1 cellular context compared by ENCODE assay signal in the genomic region with DNA sequence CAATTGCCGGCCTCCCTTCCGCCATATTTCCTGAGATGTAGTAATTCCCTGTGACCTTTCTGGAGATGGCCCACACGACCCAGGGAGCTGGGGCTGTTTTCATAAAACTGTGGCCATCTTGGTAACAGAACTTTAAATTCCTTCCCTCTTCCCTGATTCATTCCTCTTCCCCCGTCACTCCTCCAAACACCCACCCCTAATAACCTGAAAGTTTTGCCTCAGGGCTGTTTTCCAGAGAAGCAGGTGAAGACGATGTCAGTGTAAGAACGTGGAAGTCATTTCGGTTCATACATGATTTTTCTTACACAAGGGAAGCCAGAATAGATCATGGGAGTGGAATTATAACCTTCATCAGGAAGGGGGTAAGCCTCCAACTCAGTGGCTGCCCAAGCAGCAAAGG.
TF ChIP-seq lines count a peak whose summit lies in the region.

No MANE protein-coding gene starts in this region.

TF ChIP-seq in GM23338, 12 proteins besides CTCF, POLR2A, EP300 and RAD21 (continued from another document):
- TF ChIP-seq, protein P1, sequence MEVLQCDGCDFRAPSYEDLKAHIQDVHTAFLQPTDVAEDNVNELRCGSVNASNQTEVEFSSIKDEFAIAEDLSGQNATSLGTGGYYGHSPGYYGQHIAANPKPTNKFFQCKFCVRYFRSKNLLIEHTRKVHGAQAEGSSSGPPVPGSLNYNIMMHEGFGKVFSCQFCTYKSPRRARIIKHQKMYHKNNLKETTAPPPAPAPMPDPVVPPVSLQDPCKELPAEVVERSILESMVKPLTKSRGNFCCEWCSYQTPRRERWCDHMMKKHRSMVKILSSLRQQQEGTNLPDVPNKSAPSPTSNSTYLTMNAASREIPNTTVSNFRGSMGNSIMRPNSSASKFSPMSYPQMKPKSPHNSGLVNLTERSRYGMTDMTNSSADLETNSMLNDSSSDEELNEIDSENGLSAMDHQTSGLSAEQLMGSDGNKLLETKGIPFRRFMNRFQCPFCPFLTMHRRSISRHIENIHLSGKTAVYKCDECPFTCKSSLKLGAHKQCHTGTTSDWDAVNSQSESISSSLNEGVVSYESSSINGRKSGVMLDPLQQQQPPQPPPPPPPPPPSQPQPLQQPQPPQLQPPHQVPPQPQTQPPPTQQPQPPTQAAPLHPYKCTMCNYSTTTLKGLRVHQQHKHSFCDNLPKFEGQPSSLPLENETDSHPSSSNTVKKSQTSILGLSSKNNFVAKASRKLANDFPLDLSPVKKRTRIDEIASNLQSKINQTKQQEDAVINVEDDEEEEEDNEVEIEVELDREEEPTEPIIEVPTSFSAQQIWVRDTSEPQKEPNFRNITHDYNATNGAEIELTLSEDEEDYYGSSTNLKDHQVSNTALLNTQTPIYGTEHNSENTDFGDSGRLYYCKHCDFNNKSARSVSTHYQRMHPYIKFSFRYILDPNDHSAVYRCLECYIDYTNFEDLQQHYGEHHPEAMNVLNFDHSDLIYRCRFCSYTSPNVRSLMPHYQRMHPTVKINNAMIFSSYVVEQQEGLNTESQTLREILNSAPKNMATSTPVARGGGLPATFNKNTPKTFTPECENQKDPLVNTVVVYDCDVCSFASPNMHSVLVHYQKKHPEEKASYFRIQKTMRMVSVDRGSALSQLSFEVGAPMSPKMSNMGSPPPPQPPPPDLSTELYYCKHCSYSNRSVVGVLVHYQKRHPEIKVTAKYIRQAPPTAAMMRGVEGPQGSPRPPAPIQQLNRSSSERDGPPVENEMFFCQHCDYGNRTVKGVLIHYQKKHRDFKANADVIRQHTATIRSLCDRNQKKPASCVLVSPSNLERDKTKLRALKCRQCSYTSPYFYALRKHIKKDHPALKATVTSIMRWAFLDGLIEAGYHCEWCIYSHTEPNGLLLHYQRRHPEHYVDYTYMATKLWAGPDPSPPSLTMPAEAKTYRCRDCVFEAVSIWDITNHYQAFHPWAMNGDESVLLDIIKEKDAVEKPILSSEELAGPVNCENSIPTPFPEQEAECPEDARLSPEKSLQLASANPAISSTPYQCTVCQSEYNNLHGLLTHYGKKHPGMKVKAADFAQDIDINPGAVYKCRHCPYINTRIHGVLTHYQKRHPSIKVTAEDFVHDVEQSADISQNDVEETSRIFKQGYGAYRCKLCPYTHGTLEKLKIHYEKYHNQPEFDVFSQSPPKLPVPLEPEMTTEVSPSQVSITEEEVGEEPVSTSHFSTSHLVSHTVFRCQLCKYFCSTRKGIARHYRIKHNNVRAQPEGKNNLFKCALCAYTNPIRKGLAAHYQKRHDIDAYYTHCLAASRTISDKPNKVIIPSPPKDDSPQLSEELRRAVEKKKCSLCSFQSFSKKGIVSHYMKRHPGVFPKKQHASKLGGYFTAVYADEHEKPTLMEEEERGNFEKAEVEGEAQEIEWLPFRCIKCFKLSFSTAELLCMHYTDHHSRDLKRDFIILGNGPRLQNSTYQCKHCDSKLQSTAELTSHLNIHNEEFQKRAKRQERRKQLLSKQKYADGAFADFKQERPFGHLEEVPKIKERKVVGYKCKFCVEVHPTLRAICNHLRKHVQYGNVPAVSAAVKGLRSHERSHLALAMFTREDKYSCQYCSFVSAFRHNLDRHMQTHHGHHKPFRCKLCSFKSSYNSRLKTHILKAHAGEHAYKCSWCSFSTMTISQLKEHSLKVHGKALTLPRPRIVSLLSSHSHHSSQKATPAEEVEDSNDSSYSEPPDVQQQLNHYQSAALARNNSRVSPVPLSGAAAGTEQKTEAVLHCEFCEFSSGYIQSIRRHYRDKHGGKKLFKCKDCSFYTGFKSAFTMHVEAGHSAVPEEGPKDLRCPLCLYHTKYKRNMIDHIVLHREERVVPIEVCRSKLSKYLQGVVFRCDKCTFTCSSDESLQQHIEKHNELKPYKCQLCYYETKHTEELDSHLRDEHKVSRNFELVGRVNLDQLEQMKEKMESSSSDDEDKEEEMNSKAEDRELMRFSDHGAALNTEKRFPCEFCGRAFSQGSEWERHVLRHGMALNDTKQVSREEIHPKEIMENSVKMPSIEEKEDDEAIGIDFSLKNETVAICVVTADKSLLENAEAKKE (CRISPR knock-in tag; IDR thresholded peaks at IDR 0.05): no peak
- no peak for TF ChIP-seq STAT1 (IDR thresholded peaks at IDR 0.05; ENCODE audit: unreplicated experiment)
- TF ChIP-seq, protein P2, sequence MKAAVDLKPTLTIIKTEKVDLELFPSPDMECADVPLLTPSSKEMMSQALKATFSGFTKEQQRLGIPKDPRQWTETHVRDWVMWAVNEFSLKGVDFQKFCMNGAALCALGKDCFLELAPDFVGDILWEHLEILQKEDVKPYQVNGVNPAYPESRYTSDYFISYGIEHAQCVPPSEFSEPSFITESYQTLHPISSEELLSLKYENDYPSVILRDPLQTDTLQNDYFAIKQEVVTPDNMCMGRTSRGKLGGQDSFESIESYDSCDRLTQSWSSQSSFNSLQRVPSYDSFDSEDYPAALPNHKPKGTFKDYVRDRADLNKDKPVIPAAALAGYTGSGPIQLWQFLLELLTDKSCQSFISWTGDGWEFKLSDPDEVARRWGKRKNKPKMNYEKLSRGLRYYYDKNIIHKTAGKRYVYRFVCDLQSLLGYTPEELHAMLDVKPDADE (IDR thresholded peaks at IDR 0.05): no peak
